ENCODE assay signal across 8 cellular contexts in genomic region chr14:92775303-92775702, GRCh38. TPM values are rescaled to one million over a fixed set of nuclear protein-coding genes. Genes with fewer than 3 reads are reported as not detected.
DNase-seq lines count a peak whose midpoint lies in the region; ATAC-seq, FAIRE-seq and TF ChIP-seq lines count a peak whose summit lies in the region.
"Not testable (repeated sequence)": the region's sequence is repeated elsewhere in the genome, so short reads cannot be mapped to it uniquely, and the experiment has no call there.

No MANE protein-coding gene starts in this region.

- H3K27me3 Mint-ChIP-seq in T-helper 1 cell treated with Interleukin-12 subunit alpha and Interleukin-12 subunit beta and Interleukin-4 antibody, amounts not matched to agents 30 μg/mL and 1 μg/mL, for 36 hours (ENCODE audit: low read depth), result peaks cover 53% of the 10 kb centered on the region

- not testable (repeated sequence) for H3K4me3 ChIP-seq in K562, lower lobe of right lung, transverse colon

- WGBS in K562 (ENCODE audit: insufficient coverage, low coverage, missing lambda C conversion rate), result 0% methylated on average over 2 of the region's 2 CpGs
- 0 to 12% methylated on average over 1 to 2 of the region's 2 CpGs for WGBS in transverse colon (ENCODE audit: low coverage in 1 of 2), 2 donors

- TF ChIP-seq POLR2A in K562 (conservative IDR thresholded peaks at IDR 0.05); transverse colon (IDR thresholded peaks at IDR 0.05): not testable (repeated sequence)

- intact Hi-C loops in K562 (cut with micrococcal nuclease); lower lobe of right lung (cut with DNase I); transverse colon (cut with DNase I; ENCODE audit: low total_unique reads): not testable (repeated sequence)

- ATAC-seq in GM18499 (IDR thresholded peaks at IDR 0.05; ENCODE audit: insufficient read depth, unreplicated experiment), result peak; percentile 94
- ATAC-seq in GM19452 (IDR thresholded peaks at IDR 0.05; ENCODE audit: unreplicated experiment), result peak; percentile 92
- peak; percentile 89 for ATAC-seq in HG02763 (IDR thresholded peaks at IDR 0.05; ENCODE audit: unreplicated experiment)
- peak; percentile 92 for ATAC-seq in HG03378 (IDR thresholded peaks at IDR 0.05; ENCODE audit: unreplicated experiment)
- not testable (repeated sequence) for ATAC-seq in K562
- ATAC-seq in lower lobe of right lung, result peak; percentile 88 to 89

- not testable (repeated sequence) for TF ChIP-seq CTCF in K562 (IDR thresholded peaks at IDR 0.05 in 2 of 3, conservative IDR thresholded peaks at IDR 0.05 in 1 of 3; ENCODE audit: insufficient read depth in 2 of 3, low read depth in 1 of 3, low read length in 3 of 3); lower lobe of right lung (IDR thresholded peaks at IDR 0.05); transverse colon (IDR thresholded peaks at IDR 0.05)

- not testable (repeated sequence) for H3K36me3 Mint-ChIP-seq in T-helper 1 cell treated with Interleukin-12 subunit alpha and Interleukin-12 subunit beta and Interleukin-4 antibody, amounts not matched to agents 30 μg/mL and 1 μg/mL, for 36 hours (ENCODE audit: low read depth)

- H3K4me1 ChIP-seq in K562 (replicated peaks in 1 of 2; ENCODE audit: control insufficient read depth in 2 of 2, insufficient read depth in 2 of 2, low read length in 2 of 2); lower lobe of right lung; transverse colon: not testable (repeated sequence)

- H3K9ac ChIP-seq in K562 (ENCODE audit: insufficient read depth in 1 of 2, low read depth in 2 of 2, low read length in 2 of 2), result not testable (repeated sequence)

- H3K9me3 ChIP-seq in K562 (replicated peaks; ENCODE audit: control insufficient read depth, insufficient read depth, low read depth, low read length); lower lobe of right lung; transverse colon: not testable (repeated sequence)

- H3K4me1 Mint-ChIP-seq in T-helper 1 cell treated with Interleukin-12 subunit alpha and Interleukin-12 subunit beta and Interleukin-4 antibody, amounts not matched to agents 30 μg/mL and 1 μg/mL, for 36 hours (ENCODE audit: low read depth), result peaks cover 20% of the 10 kb centered on the region

- TF ChIP-seq RAD21 in K562 (CRISPR knock-in tag; conservative IDR thresholded peaks at IDR 0.05 in 1 of 2, IDR thresholded peaks at IDR 0.05 in 1 of 2), result not testable (repeated sequence)

- not testable (repeated sequence) for H3K27me3 ChIP-seq in K562 (ENCODE audit: control insufficient read depth in 2 of 2, insufficient read depth in 2 of 2, low read length in 2 of 2); lower lobe of right lung (ENCODE audit: low read depth); transverse colon

- not testable (repeated sequence) for H3K4me2 ChIP-seq in K562 (ENCODE audit: insufficient read depth, low read length)

- H2AFZ ChIP-seq in K562 (ENCODE audit: low read depth, low read length), result not testable (repeated sequence)

- H3K79me2 ChIP-seq in K562 (ENCODE audit: control insufficient read depth, insufficient read depth, low read length), result not testable (repeated sequence)

- CTCF ChIA-PET in K562 (lab: Yijun Ruan, JAX; ENCODE audit: low intra/inter-chr PET ratio), result not testable (repeated sequence)

- DNase-seq in K562 (ENCODE audit: extremely low read depth in 1 of 4, low spot score in 3 of 4); lower lobe of right lung: not testable (repeated sequence)
- DNase-seq in transverse colon, result peak; percentile 22

- BruUV-seq in K562 (replicated peaks; lab: Mats Ljungman, UMichigan), result not testable (repeated sequence)

- POLR2A ChIA-PET in K562 (lab: Yijun Ruan, JAX), result not testable (repeated sequence)

- H3K27ac ChIP-seq in K562 (ENCODE audit: extremely low read depth, low read depth, low read length), result not testable (repeated sequence)
- H3K27ac ChIP-seq in lower lobe of right lung (peak overlapping the region; percentile 62), transverse colon (peak overlapping the region in 1 of 4 donors; percentile 23)

- H3K9me1 ChIP-seq in K562 (ENCODE audit: control insufficient read depth, insufficient read depth, low read length), result not testable (repeated sequence)

- TF ChIP-seq EP300 in K562 (IDR thresholded peaks at IDR 0.05; ENCODE audit: low read length); transverse colon (IDR thresholded peaks at IDR 0.05; ENCODE audit: low read depth): not testable (repeated sequence)

- FAIRE-seq in K562 (lab: Jason Lieb, UNC), result not testable (repeated sequence)

- H3K4me3 Mint-ChIP-seq in T-helper 1 cell treated with Interleukin-12 subunit alpha and Interleukin-12 subunit beta and Interleukin-4 antibody, amounts not matched to agents 30 μg/mL and 1 μg/mL, for 36 hours, result not testable (repeated sequence)

- H3K36me3 ChIP-seq in K562 (ENCODE audit: control insufficient read depth, insufficient read depth, low read length); lower lobe of right lung; transverse colon: not testable (repeated sequence)

- in situ Hi-C loops in K562 (cut with MboI), result not testable (repeated sequence)
- in situ Hi-C loops in transverse colon (cut with MboI; ENCODE audit: low pct_ligation_motif_present in 1 of 4, low pct_unique_long_range_greater_than_20kb in 1 of 4, low sequenced_read_pairs in 3 of 4), result loop anchor here in 1 of 4 donors (25.0 kb wide), 1 partner anchor 88 kb away; no protein-coding TSS in a partner anchor

- not testable (repeated sequence) for H3K9me3 Mint-ChIP-seq in T-helper 1 cell treated with Interleukin-12 subunit alpha and Interleukin-12 subunit beta and Interleukin-4 antibody, amounts not matched to agents 30 μg/mL and 1 μg/mL, for 36 hours

- not testable (repeated sequence) for H4K20me1 ChIP-seq in K562 (replicated peaks; ENCODE audit: control insufficient read depth, insufficient read depth, low read length)

- H3K27ac Mint-ChIP-seq in T-helper 1 cell treated with Interleukin-12 subunit alpha and Interleukin-12 subunit beta and Interleukin-4 antibody, amounts not matched to agents 30 μg/mL and 1 μg/mL, for 36 hours, result peak overlapping the region; percentile 50

TF ChIP-seq in K562, 482 proteins besides CTCF, POLR2A, EP300 and RAD21:
- peak; percentile 96 for TF ChIP-seq FOXJ2 (tag; IDR thresholded peaks at IDR 0.05)

RNA-seq across cellular contexts. Expression of gene GOLGA5, which starts 18.8 kb away (rescaled TPM):
- total RNA-seq in K562 (2011; cell fraction: chromatin; rRNA removed; ENCODE audit: low replicate concordance), result 13.0 and 24.3 TPM in 2 replicates
- 8.0 and 8.6 TPM in 2 replicates for total RNA-seq in K562 (2011; cell fraction: nucleolus; rRNA removed)
- 10.9 and 13.4 TPM in 2 replicates for total RNA-seq in K562 (2011; cell fraction: nucleoplasm; rRNA removed)
- total RNA-seq in K562 (2014; rRNA removed) (11.6 and 12.0 TPM in 2 replicates), K562 (2014; rRNA removed; fragmentation: Illumina TruSeq; extraction: Trizol) (16.9 and 19.4 TPM in 2 replicates), K562 (2015; rRNA removed; fragmentation: Illumina TruSeq; extraction: Trizol) (15.0 and 15.3 TPM in 2 replicates), K562 (2021) (11.1 and 12.0 TPM in 2 replicates), lower lobe of right lung (31.9 TPM), transverse colon (10 to 100 TPM; 15.9 to 38.1 (median 30.3) TPM)
- polyA plus RNA-seq in K562 (2011; rRNA removed) (19.6 and 21.6 TPM in 2 replicates), K562 (2014; fragmentation: Illumina TruSeq; extraction: Trizol) (15.5 and 18.9 TPM in 2 replicates), K562 (2014; fragmentation: Nextera tagmentation; extraction: Ambion mirVana) (1 to 10 TPM; 5.7 to 7.3 TPM), K562 (2014; rRNA removed) (12.7 and 14.2 TPM in 2 replicates)
- polyA plus RNA-seq in K562 (2011; cell fraction: cytosol; rRNA removed), result 5.2 and 11.0 TPM in 2 replicates
- 5.0 and 9.6 TPM in 2 replicates for polyA plus RNA-seq in K562 (2011; cell fraction: nucleus; rRNA removed)
- 9.5 and 12.7 TPM in 2 replicates for polyA plus RNA-seq in K562 (2012)
- polyA minus RNA-seq in K562 (2011; rRNA and poly(A)+ RNA removed), result 16.9 and 29.5 TPM in 2 replicates
- polyA minus RNA-seq in K562 (2011; cell fraction: cytosol; rRNA and poly(A)+ RNA removed), result 11.5 and 13.6 TPM in 2 replicates
- polyA minus RNA-seq in K562 (2011; cell fraction: nucleus; rRNA and poly(A)+ RNA removed), result 6.1 and 19.2 TPM in 2 replicates

RNA-seq across cellular contexts. Expression of gene LGMN, which starts 26.9 kb away (rescaled TPM):
- 1.3 and 3.3 TPM in 2 replicates for total RNA-seq in K562 (2011; cell fraction: chromatin; rRNA removed; ENCODE audit: low replicate concordance)
- total RNA-seq in K562 (2011; cell fraction: nucleolus; rRNA removed), result 3.9 and 4.8 TPM in 2 replicates
- total RNA-seq in K562 (2011; cell fraction: nucleoplasm; rRNA removed), result 2.0 and 3.5 TPM in 2 replicates
- total RNA-seq in K562 (2014; rRNA removed), result 0.69 TPM in 1 of 2 replicates, not detected in the other
- total RNA-seq in K562 (2014; rRNA removed; fragmentation: Illumina TruSeq; extraction: Trizol), result 0.29 and 0.44 TPM in 2 replicates
- 0.43 and 0.53 TPM in 2 replicates for total RNA-seq in K562 (2015; rRNA removed; fragmentation: Illumina TruSeq; extraction: Trizol)
- total RNA-seq in K562 (2021), result 0.89 and 1.3 TPM in 2 replicates
- 1.4 and 14.3 TPM in 2 replicates for polyA plus RNA-seq in K562 (2011; rRNA removed)
- 1.3 and 16.1 TPM in 2 replicates for polyA plus RNA-seq in K562 (2011; cell fraction: cytosol; rRNA removed)
- polyA plus RNA-seq in K562 (2011; cell fraction: nucleus; rRNA removed), result 0.80 and 11.7 TPM in 2 replicates
- 0.91 and 2.0 TPM in 2 replicates for polyA plus RNA-seq in K562 (2012)
- 0.27 and 0.36 TPM in 2 replicates for polyA plus RNA-seq in K562 (2014; fragmentation: Illumina TruSeq; extraction: Trizol)
- polyA plus RNA-seq in K562 (2014; fragmentation: Nextera tagmentation; extraction: Ambion mirVana), result under 1 TPM in 1 of 2 experiments, not detected in 1; 0.15 TPM
- polyA plus RNA-seq in K562 (2014; rRNA removed), result 0.05 and 0.70 TPM in 2 replicates
- polyA minus RNA-seq in K562 (2011; rRNA and poly(A)+ RNA removed), result 0.56 and 10.3 TPM in 2 replicates
- polyA minus RNA-seq in K562 (2011; cell fraction: cytosol; rRNA and poly(A)+ RNA removed), result 1.6 and 11.6 TPM in 2 replicates
- polyA minus RNA-seq in K562 (2011; cell fraction: nucleus; rRNA and poly(A)+ RNA removed), result 1.2 and 8.9 TPM in 2 replicates
- 158 TPM for total RNA-seq in lower lobe of right lung
- 100 to 1,000 TPM in 1 of 4 donors, 10 to 100 TPM in 3; 26.5 to 103 (median 57.2) TPM for total RNA-seq in transverse colon

Comparison
In these comparisons a context has a peak if more than half of its experiments do, and no peak if none do; other contexts are left out.
1. RNA of gene LGMN, which starts 26.9 kb away (total RNA-seq): 158 TPM in lower lobe of right lung (single experiment) and 26.5 to 103 TPM in transverse colon; 0.29 to 4.8 TPM in K562; every median in the first group is over 4 times any median in the second.